ENCODE assay signal across 36 cellular contexts in genomic region chr11:131413217-131413616, GRCh38. TPM values are rescaled to one million over a fixed set of nuclear protein-coding genes. Genes with fewer than 3 reads are reported as not detected.
"Had no signal": no experiment of that assay in that cellular context is flagged by ENCODE, and none has a peak within 500 bp of the region (broad histone marks: within the 10 kb centered on the region; RNA-seq: fewer than 3 reads in every experiment).

No MANE protein-coding gene starts in this region.

- H3K27me3 ChIP-seq: MG63 had no signal

- H3K36me3 ChIP-seq: MG63 had no signal

- DNase-seq: Karpas-422, Kasumi-1, MG63, MM.1S, MV-4-11, NCI-H1048, NCI-H1092, NCI-H1092 treated with DMSO at 0.1 percent for 48 hours, NCI-H1105, NCI-H1105 treated with DMSO at 0.1 percent for 48 hours, NCI-H1417, NCI-H1417 treated with DMSO at 0.1 percent for 48 hours, NCI-H1436, NCI-H1436 treated with DMSO at 0.1 percent for 48 hours, NCI-H146, NCI-H1694, NCI-H1694 treated with DMSO at 0.1 percent for 48 hours, NCI-H187, NCI-H187 treated with DMSO at 0.1 percent for 48 hours, NCI-H1930, NCI-H2029, NCI-H2029 treated with DMSO at 0.1 percent for 48 hours, NCI-H2081, NCI-H2081 treated with DMSO at 0.1 percent for 48 hours, NCI-H2107, NCI-H2171, NCI-H2171 treated with DMSO at 0.1 percent for 48 hours, NCI-H2227 treated with DMSO at 0.1 percent for 48 hours, NCI-H226, NCI-H345, NCI-H446, NCI-H446 treated with DMSO at 0.1 percent for 48 hours, NCI-H510A, NCI-H510A treated with DMSO at 0.1 percent for 48 hours had no signal

- H3K9me3 ChIP-seq: MG63 had no signal

- H3K4me3 ChIP-seq: MG63 had no signal

- H3K27ac ChIP-seq: KMS-11 had no signal

RNA-seq across cellular contexts. Expression of gene NTM, which starts 42.8 kb away (rescaled TPM):
- total RNA-seq: MCF 10A had no signal
